In the genomic region with DNA sequence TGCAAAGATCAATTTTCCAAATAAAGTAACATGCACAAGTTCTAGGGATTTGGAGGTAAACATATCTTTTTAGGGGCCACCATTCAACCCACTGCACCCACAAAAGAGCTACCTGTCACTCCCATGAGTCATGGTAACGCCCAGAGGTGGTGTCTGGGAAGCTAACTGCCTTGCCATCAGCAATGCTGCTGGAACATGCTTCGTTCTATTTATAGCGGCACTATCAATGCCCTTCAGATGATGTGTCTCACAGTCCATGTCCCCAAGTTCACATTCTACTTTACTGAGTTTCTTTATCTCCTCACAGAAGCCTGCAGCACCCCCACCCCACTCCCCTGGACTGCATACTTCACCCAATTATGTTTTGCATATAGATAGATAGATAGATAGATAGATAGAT, we compare ENCODE assay signal across 26 cellular contexts.
"Had no signal": no experiment of that assay in that cellular context is flagged by ENCODE, and none has a peak within 500 bp of the region (broad histone marks: within the 10 kb centered on the region; RNA-seq: fewer than 3 reads in every experiment).

No MANE protein-coding gene starts in this region.

- ATAC-seq: left lobe of liver; mucosa of descending colon; sciatic nerve; stimulated activated effector memory CD8-positive, alpha-beta T cell treated with anti-CD3 and anti-CD28 coated beads, Interleukin-12 subunit alpha, Interleukin-12 subunit beta, amount 100 ng/mL, for 72 hours had no signal

- H3K27me3 ChIP-seq: upper lobe of left lung, vagina had no signal

- DNase-seq: activated CD4-positive, alpha-beta T cell treated with anti-CD3 and anti-CD28 coated beads for 48 hours; activated CD4-positive, alpha-beta T cell treated with anti-CD3 and anti-CD28 coated beads, Interleukin-2, amount 50 U/mL, for 48 hours; activated CD8-positive, alpha-beta memory T cell treated with anti-CD3 and anti-CD28 coated beads for 24 hours; activated gamma-delta T cell; activated naive CD4-positive, alpha-beta T cell treated with anti-CD3 and anti-CD28 coated beads, Interleukin-2, amount 10 ng/mL, durations not matched to agents 7 days and 5 days; amniotic stem cell; dermis blood vessel endothelial cell; effector CD4-positive, alpha-beta T cell; head of caudate nucleus; mucosa of descending colon; small intestine; stimulated activated CD4-positive, alpha-beta T cell treated with anti-CD3 and anti-CD28 coated beads, Interleukin-4, amount 100 ng/mL, for 24 hours; SW 1271; T-helper 9 cell; upper lobe of left lung had no signal

- FAIRE-seq: astrocyte, colon, endometrium, small intestine, TTC549 had no signal

- H3K4me3 ChIP-seq: lung, mucosa of descending colon, thoracic aorta, upper lobe of left lung, vagina had no signal

- H3K9me3 ChIP-seq: mucosa of descending colon, vagina had no signal

- H3K4me1 ChIP-seq: upper lobe of left lung, vagina had no signal

- H3K36me3 ChIP-seq: thoracic aorta, upper lobe of left lung, vagina had no signal

- H3K27ac ChIP-seq: thoracic aorta, upper lobe of left lung, vagina, VCaP had no signal
